ENCODE assay signal across 8 cellular contexts in genomic region chr2:191679818-191680600, GRCh38. TPM values are rescaled to one million over a fixed set of nuclear protein-coding genes. Genes with fewer than 3 reads are reported as not detected.
A peak's percentile ranks its signal among the peaks of the same experiment; 100 is the strongest.
DNase-seq lines count a peak whose midpoint lies in the region; ATAC-seq and TF ChIP-seq lines count a peak whose summit lies in the region.

No MANE protein-coding gene starts in this region.

- H3K27me3 ChIP-seq in lower lobe of right lung (ENCODE audit: low read depth) (no peaks in the 10 kb centered on the region), right cardiac atrium (ENCODE audit: control insufficient read depth, insufficient read depth) (no peaks in the 10 kb centered on the region)

- 95% methylated on average over 4 of the region's 4 CpGs for WGBS in right cardiac atrium

- H3K4me3 Mint-ChIP-seq in activated T-helper 2 cell treated with anti-CD3 and anti-CD28 coated beads, Interferon-gamma antibody, Interleukin-2, Interleukin-4, amounts not matched to agents 10 μg/mL and 5 μg/mL and 100 μg/mL, durations not matched to agents 14 hours and 24 hours and 36 hours (ENCODE audit: low read depth), result peak overlapping the region; percentile 84

- H3K9ac ChIP-seq in ES-I3 (ENCODE audit: low read depth, low read length), result peak overlapping the region; percentile 90; the same call in 1 of the 2 replicates

- intact Hi-C loops in activated T-helper 2 cell treated with anti-CD3 and anti-CD28 coated beads, Interferon-gamma antibody, Interleukin-2, Interleukin-4, amounts not matched to agents 10 μg/mL and 5 μg/mL and 100 μg/mL, durations not matched to agents 14 hours and 24 hours and 36 hours (cut with micrococcal nuclease), result loop anchor here (1.0 to 5.0 kb wide), 7 partner anchors 8 to 957 kb away; no protein-coding TSS in a partner anchor
- intact Hi-C loops in lower lobe of right lung (cut with DNase I), result no loop called here
- intact Hi-C loops in right cardiac atrium (cut with DNase I), result no loop called here

- H3K9me3 Mint-ChIP-seq in activated T-helper 2 cell treated with anti-CD3 and anti-CD28 coated beads, Interferon-gamma antibody, Interleukin-2, Interleukin-4, amounts not matched to agents 10 μg/mL and 5 μg/mL and 100 μg/mL, durations not matched to agents 14 hours and 24 hours and 36 hours, result no peaks in the 10 kb centered on the region

- H3K27ac Mint-ChIP-seq in activated T-helper 2 cell treated with anti-CD3 and anti-CD28 coated beads, Interferon-gamma antibody, Interleukin-2, Interleukin-4, amounts not matched to agents 10 μg/mL and 5 μg/mL and 100 μg/mL, durations not matched to agents 14 hours and 24 hours and 36 hours, result peak overlapping the region; percentile 99

- no peak for TF ChIP-seq EP300 in Ishikawa (IDR thresholded peaks at IDR 0.05; ENCODE audit: borderline replicate concordance)

- peaks cover 17% of the 10 kb centered on the region for H3K4me1 ChIP-seq in ES-I3 (ENCODE audit: insufficient read depth, low read length)
- peaks cover 66% of the 10 kb centered on the region for H3K4me1 ChIP-seq in lower lobe of right lung
- no peaks in the 10 kb centered on the region for H3K4me1 ChIP-seq in right cardiac atrium (ENCODE audit: control insufficient read depth, insufficient read depth, low read length)

- no peak for TF ChIP-seq RAD21 in Ishikawa (IDR thresholded peaks at IDR 0.05; ENCODE audit: low read depth)

- no peak for DNase-seq in activated T-helper 2 cell treated with anti-CD3 and anti-CD28 coated beads, Interferon-gamma antibody, Interleukin-2, Interleukin-4, amounts not matched to agents 10 μg/mL and 5 μg/mL and 100 μg/mL, durations not matched to agents 14 hours and 24 hours and 36 hours (ENCODE audit: low spot score)
- DNase-seq in lower lobe of right lung (no peak), right cardiac atrium (no peak), NCI-H774 (lab: John Stamatoyannopoulos, UW) (no peak)
- no peak for DNase-seq in stimulated activated CD4-positive, alpha-beta T cell treated with anti-CD3 and anti-CD28 coated beads, Interleukin-2, amount 100 ng/mL, for 48 hours

- TF ChIP-seq CTCF in lower lobe of right lung (IDR thresholded peaks at IDR 0.05), result no peak

- H3K4me3 ChIP-seq in lower lobe of right lung (peak overlapping the region; percentile 66), right cardiac atrium (ENCODE audit: low read length) (no peak overlapping the region)

- no peaks in the 10 kb centered on the region for H3K9me3 ChIP-seq in ES-I3 (ENCODE audit: control insufficient read depth, insufficient read depth, low read length)
- no peaks in the 10 kb centered on the region for H3K9me3 ChIP-seq in lower lobe of right lung
- H3K9me3 ChIP-seq in right cardiac atrium (ENCODE audit: control insufficient read depth, low read length), result no peaks in the 10 kb centered on the region

- peaks cover 55% of the 10 kb centered on the region for H3K36me3 Mint-ChIP-seq in activated T-helper 2 cell treated with anti-CD3 and anti-CD28 coated beads, Interferon-gamma antibody, Interleukin-2, Interleukin-4, amounts not matched to agents 10 μg/mL and 5 μg/mL and 100 μg/mL, durations not matched to agents 14 hours and 24 hours and 36 hours (ENCODE audit: low read depth)

- H3K36me3 ChIP-seq in ES-I3 (ENCODE audit: insufficient read depth, low read length), result peaks cover 7% of the 10 kb centered on the region
- peaks cover 34% of the 10 kb centered on the region for H3K36me3 ChIP-seq in lower lobe of right lung

- H3K27ac ChIP-seq in lower lobe of right lung (peak overlapping the region; percentile 97), right cardiac atrium (ENCODE audit: low read length) (no peak overlapping the region)

- peaks cover 59% of the 10 kb centered on the region for H3K4me1 Mint-ChIP-seq in activated T-helper 2 cell treated with anti-CD3 and anti-CD28 coated beads, Interferon-gamma antibody, Interleukin-2, Interleukin-4, amounts not matched to agents 10 μg/mL and 5 μg/mL and 100 μg/mL, durations not matched to agents 14 hours and 24 hours and 36 hours (ENCODE audit: low read depth)

- peak; percentile 24 for ATAC-seq in GM21528 (IDR thresholded peaks at IDR 0.05; ENCODE audit: low FRiP score, unreplicated experiment)
- no peak for ATAC-seq in lower lobe of right lung
- no peak for ATAC-seq in right cardiac atrium

- H3K27me3 Mint-ChIP-seq in activated T-helper 2 cell treated with anti-CD3 and anti-CD28 coated beads, Interferon-gamma antibody, Interleukin-2, Interleukin-4, amounts not matched to agents 10 μg/mL and 5 μg/mL and 100 μg/mL, durations not matched to agents 14 hours and 24 hours and 36 hours (ENCODE audit: low read depth), result no peaks in the 10 kb centered on the region

TF ChIP-seq in Ishikawa, 13 proteins besides CTCF, POLR2A, EP300 and RAD21:
- TF ChIP-seq FOXM1 (IDR thresholded peaks at IDR 0.05; ENCODE audit: borderline replicate concordance, low read depth) (no peak), CEBPB (IDR thresholded peaks at IDR 0.05) (peak; percentile 11; the same call in 1 of the 2 replicates)
TF ChIP-seq in Ishikawa: peak in this region for 1.

RNA-seq across cellular contexts. Expression of gene NABP1, which starts 2.1 kb away (rescaled TPM):
- total RNA-seq in activated T-helper 2 cell treated with anti-CD3 and anti-CD28 coated beads, Interferon-gamma antibody, Interleukin-2, Interleukin-4, amounts not matched to agents 10 μg/mL and 5 μg/mL and 100 μg/mL, durations not matched to agents 14 hours and 24 hours and 36 hours, result 39.9 and 40.0 TPM in 2 replicates
- 48.6 TPM for total RNA-seq in lower lobe of right lung
- 10 to 100 TPM in 1 of 4 donors, 1 to 10 TPM in 3; 4.7 to 11.1 (median 8.4) TPM for total RNA-seq in right cardiac atrium
- polyA plus RNA-seq in right cardiac atrium, result 4.6 TPM
